ENCODE assay signal across 16 cellular contexts in genomic region chr1:204171751-204172178, GRCh38. TPM values are rescaled to one million over a fixed set of nuclear protein-coding genes. Genes with fewer than 3 reads are reported as not detected.
A peak's percentile ranks its signal among the peaks of the same experiment; 100 is the strongest.
DNase-seq lines count a peak whose midpoint lies in the region; ATAC-seq, FAIRE-seq and TF ChIP-seq lines count a peak whose summit lies in the region.
"Had no signal": no experiment of that assay in that cellular context is flagged by ENCODE, and none has a peak within 500 bp of the region (broad histone marks: within the 10 kb centered on the region; RNA-seq: fewer than 3 reads in every experiment).

No MANE protein-coding gene starts in this region.

- no peak for TF ChIP-seq CTCF in fibroblast of pulmonary artery (IDR thresholded peaks at IDR 0.05; ENCODE audit: low read length, missing control alignments)

- no peak overlapping the region for H3K4me3 ChIP-seq in fibroblast of pulmonary artery (replicated peaks; ENCODE audit: low read depth, low read length)
- H3K4me3 ChIP-seq: thoracic aorta had no signal

- ATAC-seq in SK-N-SH treated with all-trans-retinoic acid at 6 μM for 48 hours (no peak), left ventricle myocardium superior (no peak), GM18498 (IDR thresholded peaks at IDR 0.05; ENCODE audit: unreplicated experiment) (no peak)
- ATAC-seq: activated CD8-positive, alpha-beta T cell treated with anti-CD3 and anti-CD28 coated beads for 36 hours; right cardiac atrium had no signal

- peak; percentile 86 for FAIRE-seq in urothelium cell line (lab: Jason Lieb, UNC)
- no peak for FAIRE-seq in frontal cortex (lab: Jason Lieb, UNC)

- intact Hi-C loops in left ventricle myocardium superior (cut with micrococcal nuclease), result no loop called here

- peak; percentile 78 for DNase-seq in SIG-M5 treated with dmso at 0.1 percent for 504 hours (lab: John Stamatoyannopoulos, UW; ENCODE audit: unreplicated experiment)
- no peak for DNase-seq in SIG-M5 (lab: John Stamatoyannopoulos, UW)
- DNase-seq in fibroblast of pulmonary artery (ENCODE audit: low read depth), result peak; percentile 72
- peak; percentile 68 for DNase-seq in urothelium cell line (ENCODE audit: low spot score)
- no peak for DNase-seq in left ventricle myocardium superior
- DNase-seq in frontal cortex (ENCODE audit: low spot score in 2 of 2), result no peak
- DNase-seq: activated CD8-positive, alpha-beta T cell treated with anti-CD3 and anti-CD28 coated beads for 36 hours; activated naive CD4-positive, alpha-beta T cell treated with anti-CD3 and anti-CD28 coated beads, Interleukin-2, amount 10 ng/mL, durations not matched to agents 7 days and 5 days; DMS153; NCI-H1092; NCI-H774; right cardiac atrium; T-helper 1 cell had no signal

TF ChIP-seq in SK-N-SH treated with all-trans-retinoic acid at 6 μM for 48 hours, 23 proteins besides CTCF, POLR2A, EP300 and RAD21:
- TF ChIP-seq OSR1 (CRISPR knock-in tag; IDR thresholded peaks at IDR 0.05), result peak; percentile 96
- TF ChIP-seq CSRNP3 (CRISPR knock-in tag; IDR thresholded peaks at IDR 0.05), result no peak
TF ChIP-seq in SK-N-SH treated with all-trans-retinoic acid at 6 μM for 48 hours: peak in this region for 1.

RNA-seq across cellular contexts. Expression of gene REN, which starts 5.6 kb away (rescaled TPM):
- not detected for total RNA-seq in left ventricle myocardium superior
- not detected for total RNA-seq in frontal cortex
- total RNA-seq: activated CD8-positive, alpha-beta T cell treated with anti-CD3 and anti-CD28 coated beads for 36 hours; thoracic aorta had no signal

RNA-seq across cellular contexts. Expression of gene ETNK2, which starts 19.9 kb away (rescaled TPM):
- total RNA-seq in left ventricle myocardium superior (3.3 TPM), frontal cortex (31.0 TPM)

RNA-seq across cellular contexts. Expression of gene KISS1, which starts 24.5 kb away (rescaled TPM):
- total RNA-seq in left ventricle myocardium superior (not detected), frontal cortex (not detected)
- total RNA-seq: activated CD8-positive, alpha-beta T cell treated with anti-CD3 and anti-CD28 coated beads for 36 hours; right cardiac atrium; thoracic aorta had no signal

RNA-seq across cellular contexts. Expression of gene GOLT1A, which starts 42.0 kb away (rescaled TPM):
- total RNA-seq in left ventricle myocardium superior (not detected), frontal cortex (0.41 TPM)
- total RNA-seq: activated CD8-positive, alpha-beta T cell treated with anti-CD3 and anti-CD28 coated beads for 36 hours; right cardiac atrium; thoracic aorta had no signal

Comparison
In these comparisons a context has a peak if more than half of its experiments do, and no peak if none do; other contexts are left out.
1. DNase-seq: peak in SIG-M5 treated with dmso at 0.1 percent for 504 hours (single experiment), fibroblast of pulmonary artery (single experiment) and urothelium cell line (single experiment); none in SIG-M5 (single experiment), left ventricle myocardium superior (single experiment) and frontal cortex (0 of 2).